1 cellular context compared by ENCODE assay signal in genomic region chr19:48444129-48444932, GRCh38.
TF ChIP-seq lines count a peak whose summit lies in the region.

No MANE protein-coding gene starts in this region.

TF ChIP-seq in H1, 55 proteins besides CTCF, POLR2A, EP300 and RAD21 (continued from another document):
- TF ChIP-seq E2F6 (IDR thresholded peaks at IDR 0.05) (no peak), TEAD4 (IDR thresholded peaks at IDR 0.05; ENCODE audit: low read depth, low read length) (no peak), RBBP5 (IDR thresholded peaks at IDR 0.05; ENCODE audit: borderline replicate concordance, low read depth, low read length) (no peak), KDM4A (IDR thresholded peaks at IDR 0.05; ENCODE audit: low read depth, low read length, severe bottlenecking) (no peak), SIN3A (conservative IDR thresholded peaks at IDR 0.05 in 1 of 2, IDR thresholded peaks at IDR 0.05 in 1 of 2; ENCODE audit: low read depth in 1 of 2, low read length in 2 of 2) (no peak), CBX5 (IDR thresholded peaks at IDR 0.05; ENCODE audit: low read depth, low read length) (no peak), SP1 (IDR thresholded peaks at IDR 0.05; ENCODE audit: low read depth, low read length) (no peak), GTF2F1 (IDR thresholded peaks at IDR 0.05; ENCODE audit: borderline replicate concordance, low read depth, low read length) (no peak), CBX8 (IDR thresholded peaks at IDR 0.05; ENCODE audit: borderline replicate concordance, low read depth, low read length) (no peak), TAF1 (IDR thresholded peaks at IDR 0.05; ENCODE audit: low read depth, low read length) (no peak), SP4 (IDR thresholded peaks at IDR 0.05; ENCODE audit: low read length) (no peak)
